Comparison of ENCODE assay signal across 34 cellular contexts in genomic region chr11:94018721-94019120, GRCh38. TPM values are rescaled to one million over a fixed set of nuclear protein-coding genes. Genes with fewer than 3 reads are reported as not detected.
"Had no signal": no experiment of that assay in that cellular context is flagged by ENCODE, and none has a peak within 500 bp of the region (broad histone marks: within the 10 kb centered on the region; RNA-seq: fewer than 3 reads in every experiment).

No MANE protein-coding gene starts in this region.

- ATAC-seq: naive thymus-derived CD4-positive, alpha-beta T cell; sciatic nerve; stimulated activated naive CD8-positive, alpha-beta T cell treated with anti-CD3 and anti-CD28 coated beads, Interleukin-15, amount 100 ng/mL, for 72 hours had no signal

- H3K36me3 Mint-ChIP-seq: neural progenitor cell had no signal

- H3K4me3 Mint-ChIP-seq: immature natural killer cell; naive thymus-derived CD4-positive, alpha-beta T cell; nephron; neural progenitor cell; stimulated activated naive CD8-positive, alpha-beta T cell treated with anti-CD3 and anti-CD28 coated beads, Interleukin-15, amount 100 ng/mL, for 72 hours had no signal

- H3K27me3 ChIP-seq: esophagus muscularis mucosa, neural progenitor cell, right atrium auricular region, suprapubic skin, transverse colon, vagina had no signal

- H3K9me3 ChIP-seq: prostate gland, right atrium auricular region, suprapubic skin, transverse colon, vagina had no signal

- H3K4me2 ChIP-seq: neural progenitor cell, smooth muscle cell had no signal

- H3K79me2 ChIP-seq: parathyroid adenoma had no signal

- H3K27ac ChIP-seq: coronary artery, esophagus muscularis mucosa, neural progenitor cell, parathyroid adenoma, prostate gland, right atrium auricular region, suprapubic skin, transverse colon, vagina had no signal

- H3K27me3 Mint-ChIP-seq: stimulated activated naive CD8-positive, alpha-beta T cell treated with anti-CD3 and anti-CD28 coated beads, Interleukin-15, amount 100 ng/mL, for 72 hours had no signal

- H3K9me3 Mint-ChIP-seq: neural progenitor cell had no signal

- DNase-seq: hypothalamus; immature natural killer cell; islet precursor cell; mesenchymal stem cell; midbrain; naive thymus-derived CD4-positive, alpha-beta T cell; stimulated activated CD4-positive, alpha-beta T cell treated with anti-CD3 and anti-CD28 coated beads, Interleukin-12 subunit alpha, Interleukin-12 subunit beta, amount 100 ng/mL, for 4 hours; stimulated activated CD4-positive, alpha-beta T cell treated with anti-CD3 and anti-CD28 coated beads, Interleukin-1b, Interleukin-23, amount 100 ng/mL, for 48 hours; stimulated activated CD4-positive, alpha-beta T cell treated with anti-CD3 and anti-CD28 coated beads, Interleukin-4, amount 100 ng/mL, for 1 hour; stimulated activated CD8-positive, alpha-beta memory T cell treated with anti-CD3 and anti-CD28 coated beads, Interleukin-4, amount 100 ng/mL, for 48 hours; stimulated activated naive CD4-positive, alpha-beta T cell; stimulated activated naive CD8-positive, alpha-beta T cell treated with anti-CD3 and anti-CD28 coated beads, Interleukin-15, amount 100 ng/mL, for 72 hours; transverse colon had no signal

- H2AFZ ChIP-seq: neural progenitor cell, parathyroid adenoma had no signal

- H3K9ac ChIP-seq: neural progenitor cell, parathyroid adenoma had no signal

- H3K4me1 ChIP-seq: esophagus muscularis mucosa, neural progenitor cell, parathyroid adenoma, prostate gland, right atrium auricular region, suprapubic skin, transverse colon, vagina had no signal

- H3K27ac Mint-ChIP-seq: immature natural killer cell; naive thymus-derived CD4-positive, alpha-beta T cell; nephron; neural progenitor cell; stimulated activated naive CD8-positive, alpha-beta T cell treated with anti-CD3 and anti-CD28 coated beads, Interleukin-15, amount 100 ng/mL, for 72 hours had no signal

- H3K4me3 ChIP-seq: coronary artery, esophagus muscularis mucosa, lung, neural progenitor cell, prostate gland, right atrium auricular region, smooth muscle cell, suprapubic skin, transverse colon, vagina had no signal

- H3K36me3 ChIP-seq: esophagus muscularis mucosa, neural progenitor cell, prostate gland, right atrium auricular region, suprapubic skin, transverse colon, vagina had no signal

- H3K4me1 Mint-ChIP-seq: immature natural killer cell; naive thymus-derived CD4-positive, alpha-beta T cell; nephron; neural progenitor cell; stimulated activated naive CD8-positive, alpha-beta T cell treated with anti-CD3 and anti-CD28 coated beads, Interleukin-15, amount 100 ng/mL, for 72 hours had no signal

RNA-seq across cellular contexts. Expression of gene HEPHL1, which starts 2.4 kb away (rescaled TPM):
- total RNA-seq: chondrocyte; dermis microvascular lymphatic vessel endothelial cell; epithelial cell of proximal tubule; fibroblast of lung; frontal cortex; liver; lung; mucosa of gallbladder; naive thymus-derived CD4-positive, alpha-beta T cell; osteoblast; right atrium auricular region; sciatic nerve; transverse colon; ureter had no signal
- polyA plus RNA-seq: fibroblast of lung; immature natural killer cell; lung; naive thymus-derived CD4-positive, alpha-beta T cell had no signal
